ENCODE assay signal across 1 cellular context in the genomic region with DNA sequence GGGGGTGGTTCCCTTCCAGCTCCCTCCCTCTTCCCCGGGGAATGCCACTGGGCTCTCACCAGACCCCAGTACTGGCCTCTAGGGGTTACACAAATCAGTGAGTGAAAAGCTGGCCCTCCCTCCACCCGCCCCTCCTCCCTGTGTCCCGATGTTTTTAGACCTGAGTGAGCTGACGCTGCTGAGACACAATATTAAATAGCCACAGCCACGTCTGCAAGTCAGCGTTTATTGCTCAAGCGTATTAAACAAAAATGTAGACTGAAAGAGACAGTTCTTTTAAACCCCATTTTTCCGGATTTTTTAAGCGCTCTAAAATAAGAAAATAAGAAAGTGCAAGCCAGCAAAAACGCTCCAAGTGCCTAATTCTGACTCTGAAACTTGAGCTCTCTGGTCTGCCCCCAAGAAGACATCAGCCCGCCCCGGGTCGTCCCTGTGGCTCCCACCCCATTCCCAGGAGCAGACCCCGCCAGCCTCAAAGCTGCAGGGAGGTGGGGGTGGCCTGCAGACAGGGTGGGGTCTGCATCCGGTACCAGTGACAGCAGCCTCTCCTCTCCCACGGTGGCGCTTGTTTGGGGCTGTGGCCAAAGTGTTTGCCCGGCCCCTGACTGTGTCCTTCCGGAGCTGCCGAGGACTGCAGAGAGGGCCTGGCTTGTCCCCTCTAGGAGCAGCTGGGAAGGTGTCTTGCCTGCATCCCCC.
TF ChIP-seq lines count a peak whose summit lies in the region.

No MANE protein-coding gene starts in this region.

TF ChIP-seq in K562, 482 proteins besides CTCF, POLR2A, EP300 and RAD21:
- TF ChIP-seq MAFG (tag; conservative IDR thresholded peaks at IDR 0.05), result peak; percentile 65
- TF ChIP-seq ZNF232 (CRISPR knock-in tag; IDR thresholded peaks at IDR 0.05), result no peak
- TF ChIP-seq RBBP5 (IDR thresholded peaks at IDR 0.05; ENCODE audit: borderline replicate concordance, insufficient read depth, low read length, poor library complexity, severe bottlenecking), result no peak
- TF ChIP-seq FOSL1 (tag; conservative IDR thresholded peaks at IDR 0.05), result no peak
- no peak for TF ChIP-seq CCAR2 (IDR thresholded peaks at IDR 0.05; ENCODE audit: low read depth, low read length)
- TF ChIP-seq, protein P1, sequence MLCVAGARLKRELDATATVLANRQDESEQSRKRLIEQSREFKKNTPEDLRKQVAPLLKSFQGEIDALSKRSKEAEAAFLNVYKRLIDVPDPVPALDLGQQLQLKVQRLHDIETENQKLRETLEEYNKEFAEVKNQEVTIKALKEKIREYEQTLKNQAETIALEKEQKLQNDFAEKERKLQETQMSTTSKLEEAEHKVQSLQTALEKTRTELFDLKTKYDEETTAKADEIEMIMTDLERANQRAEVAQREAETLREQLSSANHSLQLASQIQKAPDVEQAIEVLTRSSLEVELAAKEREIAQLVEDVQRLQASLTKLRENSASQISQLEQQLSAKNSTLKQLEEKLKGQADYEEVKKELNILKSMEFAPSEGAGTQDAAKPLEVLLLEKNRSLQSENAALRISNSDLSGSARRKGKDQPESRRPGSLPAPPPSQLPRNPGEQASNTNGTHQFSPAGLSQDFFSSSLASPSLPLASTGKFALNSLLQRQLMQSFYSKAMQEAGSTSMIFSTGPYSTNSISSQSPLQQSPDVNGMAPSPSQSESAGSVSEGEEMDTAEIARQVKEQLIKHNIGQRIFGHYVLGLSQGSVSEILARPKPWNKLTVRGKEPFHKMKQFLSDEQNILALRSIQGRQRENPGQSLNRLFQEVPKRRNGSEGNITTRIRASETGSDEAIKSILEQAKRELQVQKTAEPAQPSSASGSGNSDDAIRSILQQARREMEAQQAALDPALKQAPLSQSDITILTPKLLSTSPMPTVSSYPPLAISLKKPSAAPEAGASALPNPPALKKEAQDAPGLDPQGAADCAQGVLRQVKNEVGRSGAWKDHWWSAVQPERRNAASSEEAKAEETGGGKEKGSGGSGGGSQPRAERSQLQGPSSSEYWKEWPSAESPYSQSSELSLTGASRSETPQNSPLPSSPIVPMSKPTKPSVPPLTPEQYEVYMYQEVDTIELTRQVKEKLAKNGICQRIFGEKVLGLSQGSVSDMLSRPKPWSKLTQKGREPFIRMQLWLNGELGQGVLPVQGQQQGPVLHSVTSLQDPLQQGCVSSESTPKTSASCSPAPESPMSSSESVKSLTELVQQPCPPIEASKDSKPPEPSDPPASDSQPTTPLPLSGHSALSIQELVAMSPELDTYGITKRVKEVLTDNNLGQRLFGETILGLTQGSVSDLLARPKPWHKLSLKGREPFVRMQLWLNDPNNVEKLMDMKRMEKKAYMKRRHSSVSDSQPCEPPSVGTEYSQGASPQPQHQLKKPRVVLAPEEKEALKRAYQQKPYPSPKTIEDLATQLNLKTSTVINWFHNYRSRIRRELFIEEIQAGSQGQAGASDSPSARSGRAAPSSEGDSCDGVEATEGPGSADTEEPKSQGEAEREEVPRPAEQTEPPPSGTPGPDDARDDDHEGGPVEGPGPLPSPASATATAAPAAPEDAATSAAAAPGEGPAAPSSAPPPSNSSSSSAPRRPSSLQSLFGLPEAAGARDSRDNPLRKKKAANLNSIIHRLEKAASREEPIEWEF (CRISPR knock-in tag; IDR thresholded peaks at IDR 0.05), result no peak
- TF ChIP-seq, protein P2, sequence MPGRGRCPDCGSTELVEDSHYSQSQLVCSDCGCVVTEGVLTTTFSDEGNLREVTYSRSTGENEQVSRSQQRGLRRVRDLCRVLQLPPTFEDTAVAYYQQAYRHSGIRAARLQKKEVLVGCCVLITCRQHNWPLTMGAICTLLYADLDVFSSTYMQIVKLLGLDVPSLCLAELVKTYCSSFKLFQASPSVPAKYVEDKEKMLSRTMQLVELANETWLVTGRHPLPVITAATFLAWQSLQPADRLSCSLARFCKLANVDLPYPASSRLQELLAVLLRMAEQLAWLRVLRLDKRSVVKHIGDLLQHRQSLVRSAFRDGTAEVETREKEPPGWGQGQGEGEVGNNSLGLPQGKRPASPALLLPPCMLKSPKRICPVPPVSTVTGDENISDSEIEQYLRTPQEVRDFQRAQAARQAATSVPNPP (IDR thresholded peaks at IDR 0.05; ENCODE audit: borderline replicate concordance, insufficient read depth, insufficient read length), result no peak
- TF ChIP-seq, protein P3, sequence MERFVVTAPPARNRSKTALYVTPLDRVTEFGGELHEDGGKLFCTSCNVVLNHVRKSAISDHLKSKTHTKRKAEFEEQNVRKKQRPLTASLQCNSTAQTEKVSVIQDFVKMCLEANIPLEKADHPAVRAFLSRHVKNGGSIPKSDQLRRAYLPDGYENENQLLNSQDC (CRISPR knock-in tag; IDR thresholded peaks at IDR 0.05), result no peak
- no peak for TF ChIP-seq SMARCB1 (IDR thresholded peaks at IDR 0.05; ENCODE audit: insufficient read length, low read depth)
- TF ChIP-seq MAFF (IDR thresholded peaks at IDR 0.05; ENCODE audit: low read length), result peak; percentile 47; the same call in 1 of the 2 replicates
- no peak for TF ChIP-seq ILK (tag; IDR thresholded peaks at IDR 0.05; ENCODE audit: borderline replicate concordance, low read depth)
- peak; percentile 80 for TF ChIP-seq C11orf30 (IDR thresholded peaks at IDR 0.05; ENCODE audit: low read depth)
- TF ChIP-seq, protein P4, sequence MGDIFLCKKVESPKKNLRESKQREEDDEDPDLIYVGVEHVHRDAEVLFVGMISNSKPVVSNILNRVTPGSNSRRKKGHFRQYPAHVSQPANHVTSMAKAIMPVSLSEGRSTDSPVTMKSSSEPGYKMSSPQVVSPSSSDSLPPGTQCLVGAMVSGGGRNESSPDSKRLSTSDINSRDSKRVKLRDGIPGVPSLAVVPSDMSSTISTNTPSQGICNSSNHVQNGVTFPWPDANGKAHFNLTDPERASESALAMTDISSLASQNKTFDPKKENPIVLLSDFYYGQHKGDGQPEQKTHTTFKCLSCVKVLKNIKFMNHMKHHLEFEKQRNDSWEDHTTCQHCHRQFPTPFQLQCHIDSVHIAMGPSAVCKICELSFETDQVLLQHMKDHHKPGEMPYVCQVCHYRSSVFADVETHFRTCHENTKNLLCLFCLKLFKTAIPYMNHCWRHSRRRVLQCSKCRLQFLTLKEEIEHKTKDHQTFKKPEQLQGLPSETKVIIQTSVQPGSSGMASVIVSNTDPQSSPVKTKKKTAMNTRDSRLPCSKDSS (IDR thresholded peaks at IDR 0.05; ENCODE audit: low read depth, partially characterized antibody), result no peak
- no peak for TF ChIP-seq RHOXF2B (CRISPR knock-in tag; conservative IDR thresholded peaks at IDR 0.05)
- TF ChIP-seq MAFK (IDR thresholded peaks at IDR 0.05; ENCODE audit: low read length), result 0 out of 2 replicates have a peak, but pooled peaks have one; percentile 21
- TF ChIP-seq, protein P5, sequence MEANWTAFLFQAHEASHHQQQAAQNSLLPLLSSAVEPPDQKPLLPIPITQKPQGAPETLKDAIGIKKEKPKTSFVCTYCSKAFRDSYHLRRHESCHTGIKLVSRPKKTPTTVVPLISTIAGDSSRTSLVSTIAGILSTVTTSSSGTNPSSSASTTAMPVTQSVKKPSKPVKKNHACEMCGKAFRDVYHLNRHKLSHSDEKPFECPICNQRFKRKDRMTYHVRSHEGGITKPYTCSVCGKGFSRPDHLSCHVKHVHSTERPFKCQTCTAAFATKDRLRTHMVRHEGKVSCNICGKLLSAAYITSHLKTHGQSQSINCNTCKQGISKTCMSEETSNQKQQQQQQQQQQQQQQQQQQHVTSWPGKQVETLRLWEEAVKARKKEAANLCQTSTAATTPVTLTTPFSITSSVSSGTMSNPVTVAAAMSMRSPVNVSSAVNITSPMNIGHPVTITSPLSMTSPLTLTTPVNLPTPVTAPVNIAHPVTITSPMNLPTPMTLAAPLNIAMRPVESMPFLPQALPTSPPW (CRISPR knock-in tag; IDR thresholded peaks at IDR 0.05), result peak; percentile 24; the same call in 1 of the 2 replicates
- peak; percentile 80 for TF ChIP-seq ZNF316 (IDR thresholded peaks at IDR 0.05)
- no peak for TF ChIP-seq SETDB1 (IDR thresholded peaks at IDR 0.05; ENCODE audit: low read length)
